In genomic region chr1:151547119-151547899, GRCh38 we compare ENCODE assay signal across 1 cellular context.
TF ChIP-seq lines count a peak whose summit lies in the region.

No MANE protein-coding gene starts in this region.

TF ChIP-seq in Ishikawa, 13 proteins besides CTCF, POLR2A, EP300 and RAD21 (continued from another document):
- TF ChIP-seq TEAD4 (IDR thresholded peaks at IDR 0.05) (peak; percentile 100), FOXM1 (IDR thresholded peaks at IDR 0.05; ENCODE audit: borderline replicate concordance, low read depth) (peak; percentile 77; the same call in 1 of the 2 replicates), NFIC (IDR thresholded peaks at IDR 0.05) (peak; percentile 99), TCF12 (IDR thresholded peaks at IDR 0.05; ENCODE audit: low read depth) (peak; percentile 97)
- TF ChIP-seq, protein P1, sequence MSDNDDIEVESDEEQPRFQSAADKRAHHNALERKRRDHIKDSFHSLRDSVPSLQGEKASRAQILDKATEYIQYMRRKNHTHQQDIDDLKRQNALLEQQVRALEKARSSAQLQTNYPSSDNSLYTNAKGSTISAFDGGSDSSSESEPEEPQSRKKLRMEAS (IDR thresholded peaks at IDR 0.05): peak; percentile 97
